Comparison of ENCODE assay signal across 23 cellular contexts in the genomic region with DNA sequence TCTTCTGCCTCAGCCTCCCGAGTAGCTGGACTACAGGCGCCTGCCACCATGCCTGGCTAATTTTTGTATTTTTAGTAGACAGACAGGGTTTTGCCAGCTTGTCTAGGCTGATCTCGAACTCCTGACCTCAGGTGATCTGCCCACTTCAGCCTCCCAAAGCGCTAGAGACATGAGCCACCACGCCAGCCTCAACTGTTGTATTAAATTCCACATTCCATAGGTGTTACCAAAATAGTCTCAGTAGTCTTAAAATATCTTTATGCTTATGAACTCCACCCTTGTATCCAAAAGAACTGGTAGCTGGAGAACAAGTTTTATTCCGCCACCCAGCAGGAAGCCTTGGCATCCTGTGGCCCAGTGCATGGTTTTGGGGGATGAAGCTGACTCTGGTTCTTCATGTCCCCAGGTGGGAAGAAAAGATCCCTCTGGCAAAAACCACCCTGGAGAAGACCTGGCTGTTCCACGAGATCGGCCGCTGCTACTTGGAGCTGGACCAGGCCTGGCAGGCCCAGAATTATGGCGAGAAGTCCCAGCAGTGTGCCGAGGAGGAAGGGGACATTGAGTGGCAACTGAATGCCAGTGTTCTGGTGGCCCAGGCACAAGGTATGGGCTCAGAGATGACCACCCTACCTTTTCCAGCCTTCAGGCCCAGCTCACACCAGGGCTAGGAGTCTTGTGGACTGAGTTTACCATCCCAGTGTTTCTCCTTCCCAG. TPM values are rescaled to one million over a fixed set of nuclear protein-coding genes. Genes with fewer than 3 reads are reported as not detected.
DNase-seq lines count a peak whose midpoint lies in the region; ATAC-seq and TF ChIP-seq lines count a peak whose summit lies in the region.
"Had no signal": no experiment of that assay in that cellular context is flagged by ENCODE, and none has a peak within 500 bp of the region (broad histone marks: within the 10 kb centered on the region; RNA-seq: fewer than 3 reads in every experiment).

No MANE protein-coding gene starts in this region.

- peak overlapping the region; percentile 67 for H2AFZ ChIP-seq in MM.1S (ENCODE audit: low read length)
- H2AFZ ChIP-seq: GM23248 had no signal

- H3K36me3 ChIP-seq in MM.1S (replicated peaks; ENCODE audit: insufficient read depth, low read length) (no peaks in the 10 kb centered on the region), psoas muscle (ENCODE audit: insufficient read depth in 1 of 2, low read depth in 1 of 2) (no peaks in the 10 kb centered on the region)
- H3K36me3 ChIP-seq: BLaER1 treated with 17β-estradiol and CSF1 and Interleukin-3, amounts not matched to agents 10 nM and 100 nM had no signal

- H3K4me1 ChIP-seq in MM.1S (ENCODE audit: low read length) (peaks cover 3% of the 10 kb centered on the region; the same call in 1 of the 2 replicates), psoas muscle (peaks cover 3% of the 10 kb centered on the region)
- H3K4me1 ChIP-seq: A549, BE2C had no signal

- H3K4me2 ChIP-seq in MM.1S (ENCODE audit: low read depth, low read length), result peak overlapping the region; percentile 30; the same call in 1 of the 2 replicates
- H3K4me2 ChIP-seq: A549; BLaER1 treated with 17β-estradiol and CSF1 and Interleukin-3, amounts not matched to agents 10 nM and 100 nM had no signal

- DNase-seq in MM.1S (no peak), psoas muscle (no peak), hepatic stellate cell (ENCODE audit: low spot score) (no peak), NCI-H146 (lab: John Stamatoyannopoulos, UW) (no peak), head of caudate nucleus (no peak)
- DNase-seq: 8988T; ACHN; AML-193; BE2C; CD4-positive, alpha-beta T cell; CD8-positive, alpha-beta memory T cell; DMS 273 treated with DMSO at 0.1 percent for 48 hours; DMS79; EL; GDM1; GM23248; H9 had no signal

- no peak overlapping the region for H3K9ac ChIP-seq in MM.1S (ENCODE audit: low read length)
- H3K9ac ChIP-seq: BLaER1 treated with 17β-estradiol and CSF1 and Interleukin-3, amounts not matched to agents 10 nM and 100 nM; GM23248 had no signal

- TF ChIP-seq CTCF in MM.1S (IDR thresholded peaks at IDR 0.05; ENCODE audit: low read length) (no peak), psoas muscle (IDR thresholded peaks at IDR 0.05) (no peak)

- H3K4me3 ChIP-seq in MM.1S (ENCODE audit: low read length), result no peak overlapping the region
- no peak overlapping the region for H3K4me3 ChIP-seq in psoas muscle
- H3K4me3 ChIP-seq: A549; BLaER1 treated with 17β-estradiol and CSF1 and Interleukin-3, amounts not matched to agents 10 nM and 100 nM; GM12878; GM23248 had no signal

- no peaks in the 10 kb centered on the region for H3K9me2 ChIP-seq in MM.1S (replicated peaks; ENCODE audit: insufficient read depth, low read length)

- no peak overlapping the region for H3K27ac ChIP-seq in MM.1S (ENCODE audit: low read length)
- peak overlapping the region; percentile 46 for H3K27ac ChIP-seq in psoas muscle
- H3K27ac ChIP-seq: A549; BLaER1 treated with 17β-estradiol and CSF1 and Interleukin-3, amounts not matched to agents 10 nM and 100 nM; GM23248 had no signal

- intact Hi-C loops in psoas muscle (cut with DNase I) (no loop called here), head of caudate nucleus (cut with DNase I) (no loop called here)

- H3K9me3 ChIP-seq in MM.1S (replicated peaks; ENCODE audit: insufficient read depth, low read length) (no peaks in the 10 kb centered on the region), psoas muscle (no peaks in the 10 kb centered on the region)
- H3K9me3 ChIP-seq: A549; BE2C; BLaER1 treated with 17β-estradiol and CSF1 and Interleukin-3, amounts not matched to agents 10 nM and 100 nM had no signal

- peak; percentile 17 for ATAC-seq in esophagus mucosa
- peak; percentile 27 to 77 (median 53) for ATAC-seq in psoas muscle
- ATAC-seq in HG02852 (IDR thresholded peaks at IDR 0.05; ENCODE audit: unreplicated experiment), result no peak
- ATAC-seq: GM12878, HCT116 had no signal

- H3K79me2 ChIP-seq in MM.1S (ENCODE audit: low read length), result no peaks in the 10 kb centered on the region

- H3F3A ChIP-seq in MM.1S (ENCODE audit: insufficient read depth, low read length), result no peaks in the 10 kb centered on the region

- H4K20me1 ChIP-seq in MM.1S (ENCODE audit: insufficient read depth, low read length), result no peaks in the 10 kb centered on the region
- H4K20me1 ChIP-seq: BLaER1 treated with 17β-estradiol and CSF1 and Interleukin-3, amounts not matched to agents 10 nM and 100 nM had no signal

- 30 to 58% (median 31%) methylated on average over 11 of the region's 11 CpGs for WGBS in psoas muscle, 3 donors

- no peaks in the 10 kb centered on the region for H3K27me3 ChIP-seq in MM.1S (replicated peaks; ENCODE audit: insufficient read depth, low read length)
- no peaks in the 10 kb centered on the region for H3K27me3 ChIP-seq in psoas muscle (ENCODE audit: insufficient read depth in 3 of 3, low read length in 2 of 3)
- H3K27me3 ChIP-seq: BE2C; BLaER1 treated with 17β-estradiol and CSF1 and Interleukin-3, amounts not matched to agents 10 nM and 100 nM had no signal

RNA-seq across cellular contexts. Expression of a gene that starts 17.7 kb away (rescaled TPM):
- total RNA-seq in esophagus mucosa (89.9 TPM), psoas muscle (10 to 100 TPM; 21.0 to 26.8 (median 22.9) TPM)
- 10 to 100 TPM; 17.6 to 22.6 (median 21.2) TPM for polyA plus RNA-seq in psoas muscle

RNA-seq across cellular contexts. Expression of a gene that starts 18.5 kb away (rescaled TPM):
- total RNA-seq in esophagus mucosa (not detected), psoas muscle (under 1 TPM in 2 of 4 donors, not detected in 2; 0.17 to 0.32 TPM)
- under 1 TPM; 0.31 to 0.99 (median 0.63) TPM for polyA plus RNA-seq in psoas muscle

RNA-seq across cellular contexts. Expression of a gene that starts 30.2 kb away (rescaled TPM):
- total RNA-seq in esophagus mucosa (161 TPM), psoas muscle (10 to 100 TPM; 18.6 to 24.1 (median 21.5) TPM)
- 10 to 100 TPM; 10.5 to 20.5 (median 17.9) TPM for polyA plus RNA-seq in psoas muscle
